In genomic region chr5:67414712-67415111, GRCh38 we compare ENCODE assay signal across 21 cellular contexts.
DNase-seq lines count a peak whose midpoint lies in the region; ATAC-seq and TF ChIP-seq lines count a peak whose summit lies in the region.
"Had no signal": no experiment of that assay in that cellular context is flagged by ENCODE, and none has a peak within 500 bp of the region (broad histone marks: within the 10 kb centered on the region; RNA-seq: fewer than 3 reads in every experiment).

No MANE protein-coding gene starts in this region.

- ATAC-seq in gastroesophageal sphincter: peak; percentile 55
- ATAC-seq: left cardiac atrium; natural killer cell treated with Interleukin-12 subunit alpha and Interleukin-12 subunit beta and Interleukin-15 and Interleukin-18, amount 100 ng/mL, for 72 hours had no signal

- no TSS peak for BruUV-seq in MCF 10A (replicated peaks; lab: Mats Ljungman, UMichigan)

- H3K4me1 ChIP-seq in breast epithelium (no peaks in the 10 kb centered on the region), gastroesophageal sphincter (no peaks in the 10 kb centered on the region), BE2C (peaks cover 4% of the 10 kb centered on the region; the same call in 1 of the 2 replicates), SJCRH30 (no peaks in the 10 kb centered on the region)

- H3K36me3 ChIP-seq in breast epithelium (no peaks in the 10 kb centered on the region), gastroesophageal sphincter (no peaks in the 10 kb centered on the region), BE2C (no peaks in the 10 kb centered on the region), SJCRH30 (no peaks in the 10 kb centered on the region)

- no peak overlapping the region for H3K27ac ChIP-seq in breast epithelium
- H3K27ac ChIP-seq in gastroesophageal sphincter: no peak overlapping the region
- no peak overlapping the region for H3K27ac ChIP-seq in SJCRH30
- H3K27ac ChIP-seq: 22Rv1, skin epidermis had no signal

- peaks cover 7% of the 10 kb centered on the region for H3K4me1 Mint-ChIP-seq in MCF 10A (ENCODE audit: insufficient read depth, unreplicated experiment)

- TF ChIP-seq POLR2A in breast epithelium (IDR thresholded peaks at IDR 0.05) (no peak), gastroesophageal sphincter (IDR thresholded peaks at IDR 0.05) (no peak)

- H3K36me3 Mint-ChIP-seq in MCF 10A (ENCODE audit: insufficient read depth, unreplicated experiment): no peaks in the 10 kb centered on the region
- H3K36me3 Mint-ChIP-seq: CD14-positive monocyte; natural killer cell treated with Interleukin-12 subunit alpha and Interleukin-12 subunit beta and Interleukin-15 and Interleukin-18, amount 100 ng/mL, for 72 hours had no signal

- no peaks in the 10 kb centered on the region for H3K27me3 Mint-ChIP-seq in MCF 10A (ENCODE audit: insufficient read depth, unreplicated experiment)
- H3K27me3 Mint-ChIP-seq: natural killer cell treated with Interleukin-12 subunit alpha and Interleukin-12 subunit beta and Interleukin-15 and Interleukin-18, amount 100 ng/mL, for 72 hours had no signal

- H3K9me3 Mint-ChIP-seq in MCF 10A (ENCODE audit: unreplicated experiment): no peaks in the 10 kb centered on the region
- H3K9me3 Mint-ChIP-seq: endodermal cell; natural killer cell treated with Interleukin-12 subunit alpha and Interleukin-12 subunit beta and Interleukin-15 and Interleukin-18, amount 100 ng/mL, for 72 hours had no signal

- no peaks in the 10 kb centered on the region for H3K9me3 ChIP-seq in breast epithelium
- no peaks in the 10 kb centered on the region for H3K9me3 ChIP-seq in gastroesophageal sphincter
- H3K9me3 ChIP-seq in BE2C: no peaks in the 10 kb centered on the region
- no peaks in the 10 kb centered on the region for H3K9me3 ChIP-seq in SJCRH30 (replicated peaks)

- CTCF ChIA-PET in MCF 10A (lab: Yijun Ruan, JAX): interaction anchor here (0.6 kb wide), 1 partner anchor 759 kb away, joined by 3 read pairs; no protein-coding TSS in a partner anchor

- TF ChIP-seq EP300 in gastroesophageal sphincter (IDR thresholded peaks at IDR 0.05): no peak

- peak; percentile 48 for DNase-seq in MCF 10A (ENCODE audit: unreplicated experiment)
- no peak for DNase-seq in breast epithelium (ENCODE audit: low spot score in 2 of 2)
- peak; percentile 47 to 60 for DNase-seq in cardiac fibroblast (ENCODE audit: low read depth in 2 of 2)
- DNase-seq in BE2C: no peak
- DNase-seq in SJCRH30: no peak
- DNase-seq in GOT3 (lab: John Stamatoyannopoulos, UW): no peak
- no peak for DNase-seq in NCI-H128 (lab: John Stamatoyannopoulos, UW; ENCODE audit: unreplicated experiment)
- DNase-seq: activated CD4-positive, alpha-beta T cell treated with anti-CD3 and anti-CD28 coated beads, Interleukin-2, amount 50 U/mL, for 1 hour; activated CD8-positive, alpha-beta memory T cell treated with anti-CD3 and anti-CD28 coated beads, Interleukin-2, amount 50 U/mL, for 48 hours; activated effector memory CD4-positive, alpha-beta T cell treated with Interleukin-2 at 50 U/mL for 16 hours; DMS153; endodermal cell; left cardiac atrium; NCI-H1436; OCI-M1; SHP77 treated with DMSO at 0.1 percent for 48 hours had no signal

- H3K4me3 Mint-ChIP-seq in MCF 10A (ENCODE audit: unreplicated experiment): no peak overlapping the region
- H3K4me3 Mint-ChIP-seq: CD14-positive monocyte; endodermal cell; natural killer cell treated with Interleukin-12 subunit alpha and Interleukin-12 subunit beta and Interleukin-15 and Interleukin-18, amount 100 ng/mL, for 72 hours had no signal

- H3K4me3 ChIP-seq in breast epithelium: no peak overlapping the region
- H3K4me3 ChIP-seq in cardiac fibroblast (replicated peaks in 1 of 2; ENCODE audit: low read depth in 2 of 2, low read length in 2 of 2): no peak overlapping the region
- H3K4me3 ChIP-seq in gastroesophageal sphincter: no peak overlapping the region
- H3K4me3 ChIP-seq in BE2C (ENCODE audit: low read depth, low read length): no peak overlapping the region
- H3K4me3 ChIP-seq in SJCRH30: no peak overlapping the region
- H3K4me3 ChIP-seq: skin epidermis had no signal

- TF ChIP-seq CTCF in MCF 10A (IDR thresholded peaks at IDR 0.05; ENCODE audit: unreplicated experiment) (no peak), breast epithelium (IDR thresholded peaks at IDR 0.05) (no peak), cardiac fibroblast (IDR thresholded peaks at IDR 0.05; ENCODE audit: low read depth, low read length) (no peak), gastroesophageal sphincter (IDR thresholded peaks at IDR 0.05) (no peak), BE2C (IDR thresholded peaks at IDR 0.05; ENCODE audit: low read depth, low read length) (no peak)

- no peak overlapping the region for H3K27ac Mint-ChIP-seq in MCF 10A (ENCODE audit: low read depth, unreplicated experiment)
- H3K27ac Mint-ChIP-seq: endodermal cell; natural killer cell treated with Interleukin-12 subunit alpha and Interleukin-12 subunit beta and Interleukin-15 and Interleukin-18, amount 100 ng/mL, for 72 hours had no signal

- intact Hi-C loops in MCF 10A (cut with micrococcal nuclease) (no loop called here), breast epithelium (cut with DNase I; ENCODE audit: low total_unique reads) (no loop called here)

- no peaks in the 10 kb centered on the region for H3K27me3 ChIP-seq in breast epithelium
- H3K27me3 ChIP-seq in gastroesophageal sphincter: no peaks in the 10 kb centered on the region
- no peaks in the 10 kb centered on the region for H3K27me3 ChIP-seq in BE2C
- H3K27me3 ChIP-seq in SJCRH30: no peaks in the 10 kb centered on the region

- POLR2A ChIA-PET in MCF 10A (lab: Yijun Ruan, JAX): interaction anchor here (0.7 to 1.6 kb wide), 2 partner anchors 10 to 21 kb away, joined by 3 to 6 read pairs; no protein-coding TSS in a partner anchor

Comparison
In these comparisons a context has a peak if more than half of its experiments do, and no peak if none do; other contexts are left out.
1. DNase-seq: peak in MCF 10A (single experiment) and cardiac fibroblast (2 of 2); none in breast epithelium (0 of 2), BE2C (single experiment), SJCRH30 (0 of 2), GOT3 (single experiment) and NCI-H128 (single experiment).